ENCODE assay signal across 8 cellular contexts in the genomic region with DNA sequence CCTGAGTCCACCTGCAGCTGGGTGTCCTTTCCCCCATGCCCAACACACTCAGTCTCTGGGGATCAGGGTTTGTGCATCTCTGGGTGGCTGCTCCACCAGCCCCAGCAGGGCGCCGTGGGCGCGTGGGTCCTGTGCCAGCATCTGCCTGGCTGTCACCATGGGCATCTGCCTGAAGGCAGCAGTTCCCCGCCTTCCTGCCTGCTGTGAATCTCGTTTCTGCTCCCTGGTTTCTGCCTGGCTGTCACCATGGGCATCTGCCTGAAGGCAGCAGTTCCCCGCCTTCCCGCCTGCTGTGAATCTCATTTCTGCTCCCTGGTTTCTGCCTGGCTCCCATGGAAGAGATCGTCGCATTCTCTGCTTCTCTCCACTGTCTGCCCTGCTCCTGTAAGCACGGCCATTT.
DNase-seq lines count a peak whose midpoint lies in the region; ATAC-seq and TF ChIP-seq lines count a peak whose summit lies in the region.
"Not testable (repeated sequence)": the region's sequence is repeated elsewhere in the genome, so short reads cannot be mapped to it uniquely, and the experiment has no call there.

No MANE protein-coding gene starts in this region.

- not testable (repeated sequence) for H2BK20ac ChIP-seq in IMR-90 (ENCODE audit: low read depth, low read length)

- H4K20me1 ChIP-seq in IMR-90 (ENCODE audit: insufficient read depth, low read length), result not testable (repeated sequence)

- H3K4me1 ChIP-seq in IMR-90 (ENCODE audit: control insufficient read depth, insufficient read depth, low read length), result peaks cover 16% of the 10 kb centered on the region
- H3K4me1 ChIP-seq in adrenal gland (replicated peaks in 1 of 2), result peaks cover 0 to 12% of the 10 kb centered on the region in 2 donors
- H3K4me1 ChIP-seq in right lobe of liver, result peaks cover 0 to 30% (median 10%) of the 10 kb centered on the region in 4 donors

- H4K5ac ChIP-seq in IMR-90 (ENCODE audit: low read depth, low read length), result peak overlapping the region; percentile 63

- WGBS in IMR-90 (ENCODE audit: extremely low coverage in 2 of 2, insufficient read length in 1 of 2), 2 experiments, result 33% methylated on average over 2 of the region's 11 CpGs; no CpG with 5 or more reads in 1 of the 2 experiments
- 86 to 98% (median 89%) methylated on average over 5 to 11 of the region's 11 CpGs for WGBS in adrenal gland, 4 donors
- WGBS in right lobe of liver (ENCODE audit: insufficient coverage, low coverage, low lambda C conversion rate, missing lambda C conversion rate), result no CpG with 5 or more reads among the region's 11 CpGs

- not testable (repeated sequence) for H2AFZ ChIP-seq in IMR-90 (replicated peaks; ENCODE audit: low read length, poor library complexity)

- H2BK120ac ChIP-seq in IMR-90 (ENCODE audit: low read depth, low read length), result peak overlapping the region; percentile 88

- TF ChIP-seq CTCF in IMR-90 (conservative IDR thresholded peaks at IDR 0.05; ENCODE audit: low read depth, low read length); adrenal gland (IDR thresholded peaks at IDR 0.05); right lobe of liver (IDR thresholded peaks at IDR 0.05): not testable (repeated sequence)

- not testable (repeated sequence) for H3K4me2 ChIP-seq in IMR-90 (ENCODE audit: low read depth, low read length)

- not testable (repeated sequence) for H3K14ac ChIP-seq in IMR-90 (replicated peaks; ENCODE audit: low read depth, low read length)

- TF ChIP-seq RAD21 in IMR-90 (IDR thresholded peaks at IDR 0.05; ENCODE audit: low read length), result not testable (repeated sequence)

- not testable (repeated sequence) for H3K4me3 ChIP-seq in IMR-90 (ENCODE audit: insufficient read depth, low read depth, low read length); adrenal gland; right lobe of liver

- POLR2A ChIA-PET in IMR-90 (lab: Charles Lee; ENCODE audit: unreplicated experiment), result not testable (repeated sequence)

- intact Hi-C loops in IMR-90 (cut with micrococcal nuclease); adrenal gland (cut with DNase I); Right ventricle myocardium inferior (cut with DNase I); right lobe of liver (cut with DNase I): not testable (repeated sequence)

- not testable (repeated sequence) for H3K79me1 ChIP-seq in IMR-90 (ENCODE audit: low read depth in 1 of 2, low read length in 2 of 2)

- H3K18ac ChIP-seq in IMR-90 (ENCODE audit: low read depth, low read length), result not testable (repeated sequence)

- H2BK5ac ChIP-seq in IMR-90 (ENCODE audit: low read depth, low read length, poor library complexity, severe bottlenecking), result peak overlapping the region; percentile 19

- H3K9ac ChIP-seq in IMR-90 (ENCODE audit: low read depth, low read length), result not testable (repeated sequence)

- not testable (repeated sequence) for H3K9me1 ChIP-seq in IMR-90 (ENCODE audit: insufficient read depth, low read length)

- dilution Hi-C loops in IMR-90 (cut with HindIII; ENCODE audit: low sequenced_read_pairs, unreplicated experiment), result not testable (repeated sequence)

- H2AK9ac ChIP-seq in IMR-90 (replicated peaks; ENCODE audit: low read depth, low read length, poor library complexity), result not testable (repeated sequence)

- not testable (repeated sequence) for H3K23ac ChIP-seq in IMR-90 (ENCODE audit: low read depth, low read length)

- TF ChIP-seq POLR2A in IMR-90 (IDR thresholded peaks at IDR 0.05; ENCODE audit: low read depth, low read length); adrenal gland (IDR thresholded peaks at IDR 0.05); right lobe of liver (IDR thresholded peaks at IDR 0.05): not testable (repeated sequence)

- not testable (repeated sequence) for H2BK15ac ChIP-seq in IMR-90 (ENCODE audit: low read depth, low read length)

- not testable (repeated sequence) for ATAC-seq in IMR-90 (ENCODE audit: low read depth)
- ATAC-seq in Right ventricle myocardium inferior (peak; percentile 40), right lobe of liver (peak; percentile 1 to 35 (median 22))

- not testable (repeated sequence) for H2AK5ac ChIP-seq in IMR-90 (ENCODE audit: low read depth, low read length)

- in situ Hi-C loops in IMR-90 (cut with MboI; ENCODE audit: low sequenced_read_pairs), result not testable (repeated sequence)

- peak overlapping the region; percentile 91 for H3K27ac ChIP-seq in IMR-90 (ENCODE audit: insufficient read depth, low read length)
- peak overlapping the region in 3 of 5 donors; percentile 54 to 79 (median 72) for H3K27ac ChIP-seq in adrenal gland
- peak overlapping the region; percentile 24 to 72 (median 70) for H3K27ac ChIP-seq in right lobe of liver
- H3K27ac ChIP-seq in temporal lobe (ENCODE audit: low read depth, low read length), result peak overlapping the region; percentile 70

- CTCF ChIA-PET in IMR-90 (lab: Yijun Ruan, JAX), result not testable (repeated sequence)

- H3K36me3 ChIP-seq in IMR-90 (ENCODE audit: control insufficient read depth, insufficient read depth, low read length); adrenal gland (replicated peaks in 1 of 2); right lobe of liver: not testable (repeated sequence)

- not testable (repeated sequence) for H3K56ac ChIP-seq in IMR-90 (ENCODE audit: extremely low read depth, insufficient read depth, low read length)

- not testable (repeated sequence) for H3K27me3 ChIP-seq in IMR-90 (ENCODE audit: control insufficient read depth, insufficient read depth, low read length); adrenal gland; right lobe of liver

- DNase-seq in Ammon's horn (ENCODE audit: low spot score) (peak; percentile 70), NCI-H2081 (lab: John Stamatoyannopoulos, UW) (peak; percentile 54 to 62), NCI-H524 treated with DMSO at 0.1 percent for 48 hours (lab: John Stamatoyannopoulos, UW) (peak; percentile 29), adrenal gland (peak in 1 of 7 donors; percentile 71)
- not testable (repeated sequence) for DNase-seq in IMR-90; Right ventricle myocardium inferior (ENCODE audit: missing footprints); right lobe of liver

- peak overlapping the region; percentile 79 for H4K91ac ChIP-seq in IMR-90 (ENCODE audit: insufficient read depth, low read depth, low read length)

- H4K8ac ChIP-seq in IMR-90 (ENCODE audit: low read depth in 2 of 2, low read length in 2 of 2), result peak overlapping the region in 1 of 2 experiments; percentile 60; a peak in 1 of 4 replicates

- not testable (repeated sequence) for BruUV-seq in IMR-90 (replicated peaks; lab: Mats Ljungman, UMichigan)

- H3K4ac ChIP-seq in IMR-90 (ENCODE audit: low read depth, low read length), result peak overlapping the region; percentile 69

- not testable (repeated sequence) for H3K9me3 ChIP-seq in IMR-90 (ENCODE audit: control insufficient read depth, insufficient read depth, low read length); adrenal gland (replicated peaks in 1 of 3); right lobe of liver
